ENCODE assay signal across 1 cellular context in genomic region chr10:71277914-71278665, GRCh38.
TF ChIP-seq lines count a peak whose summit lies in the region.

No MANE protein-coding gene starts in this region.

TF ChIP-seq in HepG2, 621 proteins besides CTCF, POLR2A, EP300 and RAD21 (continued from another document):
- TF ChIP-seq AHR (CRISPR knock-in tag; IDR thresholded peaks at IDR 0.05): no peak
- 0 out of 2 replicates have a peak, but pooled peaks have one; percentile 27 for TF ChIP-seq MNT (IDR thresholded peaks at IDR 0.05)
- no peak for TF ChIP-seq NFE2 (CRISPR knock-in tag; IDR thresholded peaks at IDR 0.05)
- no peak for TF ChIP-seq FOSL1 (CRISPR knock-in tag; IDR thresholded peaks at IDR 0.05; ENCODE audit: borderline replicate concordance)
- TF ChIP-seq GTF2F1 (IDR thresholded peaks at IDR 0.05; ENCODE audit: low read length): no peak
- no peak for TF ChIP-seq ZNF337 (CRISPR knock-in tag; IDR thresholded peaks at IDR 0.05; ENCODE audit: borderline replicate concordance, low read depth)
- TF ChIP-seq ZNF572 (CRISPR knock-in tag; IDR thresholded peaks at IDR 0.05): no peak
- TF ChIP-seq MAFK (conservative IDR thresholded peaks at IDR 0.05 in 1 of 2, IDR thresholded peaks at IDR 0.05 in 1 of 2; ENCODE audit: low read length in 2 of 2): no peak
- no peak for TF ChIP-seq LRRFIP1 (CRISPR knock-in tag; conservative IDR thresholded peaks at IDR 0.05)
- 0 out of 2 replicates have a peak, but pooled peaks have one; percentile 16 for TF ChIP-seq ZNF629 (CRISPR knock-in tag; conservative IDR thresholded peaks at IDR 0.05)
